In the genomic region with DNA sequence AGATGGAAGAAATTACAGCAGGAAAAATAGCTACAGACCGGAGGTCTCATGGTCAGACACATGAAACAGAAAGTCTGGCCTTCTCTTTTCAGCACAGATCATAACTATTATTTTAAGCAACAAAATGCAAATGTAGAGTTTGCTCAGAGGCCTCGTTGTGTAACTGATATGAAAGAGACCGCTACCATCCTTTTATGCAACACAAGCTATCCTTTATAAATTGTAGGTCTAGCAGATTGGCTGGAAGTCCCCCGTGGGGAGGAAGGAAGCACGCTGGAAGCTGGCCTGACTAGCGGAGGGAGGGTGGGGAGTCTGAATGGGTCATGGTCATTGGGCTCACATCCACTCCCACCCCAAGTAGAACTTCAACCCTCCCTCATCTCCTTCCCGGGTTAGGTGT, we compare ENCODE assay signal across 11 cellular contexts.
DNase-seq lines count a peak whose midpoint lies in the region; ATAC-seq and TF ChIP-seq lines count a peak whose summit lies in the region.
"Had no signal": no experiment of that assay in that cellular context is flagged by ENCODE, and none has a peak within 500 bp of the region (broad histone marks: within the 10 kb centered on the region; RNA-seq: fewer than 3 reads in every experiment).

No MANE protein-coding gene starts in this region.

- no peak overlapping the region for H3K27ac ChIP-seq in DOHH2 (ENCODE audit: low read depth, low read length)
- H3K27ac ChIP-seq: upper lobe of left lung had no signal

- no peaks in the 10 kb centered on the region for H3K9me2 ChIP-seq in DOHH2 (replicated peaks; ENCODE audit: control insufficient read depth, low read length)

- no peak for TF ChIP-seq CTCF in DOHH2 (IDR thresholded peaks at IDR 0.05; ENCODE audit: low read depth, low read length, poor library complexity, severe bottlenecking)

- peak; percentile 4 for DNase-seq in germinal center (ENCODE audit: low spot score)
- no peak for DNase-seq in MV-4-11 (lab: John Stamatoyannopoulos, UW)
- no peak for DNase-seq in activated CD4-positive, alpha-beta T cell treated with anti-CD3 and anti-CD28 coated beads, Interleukin-2, amount 50 U/mL, for 1 hour
- DNase-seq in NCI-H1694 treated with DMSO at 0.1 percent for 48 hours (lab: John Stamatoyannopoulos, UW): no peak
- DNase-seq in GM03348 (ENCODE audit: low spot score): no peak
- DNase-seq: KG1, NCI-H748 treated with DMSO at 0.1 percent for 48 hours, upper lobe of left lung had no signal

- H3K9me3 ChIP-seq in DOHH2 (ENCODE audit: control insufficient read depth, insufficient read depth, low read length): peaks cover 5% of the 10 kb centered on the region; the same call in 1 of the 2 replicates

- H3K4me3 ChIP-seq in DOHH2 (ENCODE audit: low read length): no peak overlapping the region
- H3K4me3 ChIP-seq: upper lobe of left lung had no signal

- no peaks in the 10 kb centered on the region for H3K79me2 ChIP-seq in DOHH2 (ENCODE audit: control insufficient read depth, low read length)

- peak overlapping the region; percentile 9 for H3K4me2 ChIP-seq in DOHH2 (ENCODE audit: low read length)

- H3K27me3 ChIP-seq in DOHH2 (ENCODE audit: control insufficient read depth, low read length): no peaks in the 10 kb centered on the region
- H3K27me3 ChIP-seq: upper lobe of left lung had no signal

- H4K20me1 ChIP-seq in DOHH2 (ENCODE audit: control insufficient read depth, insufficient read depth, low read depth, low read length): no peaks in the 10 kb centered on the region

- peaks cover 14% of the 10 kb centered on the region for H3K4me1 ChIP-seq in DOHH2 (ENCODE audit: control insufficient read depth, low read length)

- ATAC-seq in GM21360 (IDR thresholded peaks at IDR 0.05; ENCODE audit: unreplicated experiment): peak; percentile 88
- ATAC-seq in HG03108 (IDR thresholded peaks at IDR 0.05; ENCODE audit: unreplicated experiment): peak; percentile 62

- H3K36me3 ChIP-seq in DOHH2 (ENCODE audit: control insufficient read depth, low read length): no peaks in the 10 kb centered on the region
- H3K36me3 ChIP-seq: upper lobe of left lung had no signal

- no peaks in the 10 kb centered on the region for H3F3A ChIP-seq in DOHH2 (ENCODE audit: control insufficient read depth, insufficient read depth)
